3 cellular contexts compared by ENCODE assay signal in genomic region chr12:34220079-34220478, GRCh38.
A peak's percentile ranks its signal among the peaks of the same experiment; 100 is the strongest.
DNase-seq lines count a peak whose midpoint lies in the region; TF ChIP-seq lines count a peak whose summit lies in the region.
"Not testable (repeated sequence)": the region's sequence is repeated elsewhere in the genome, so short reads cannot be mapped to it uniquely, and the experiment has no call there.

No MANE protein-coding gene starts in this region.

- not testable (repeated sequence) for H3K4me3 ChIP-seq in coronary artery
- peak overlapping the region; percentile 51 to 63 for H3K4me3 ChIP-seq in testis

- H3K9me3 ChIP-seq in testis, result not testable (repeated sequence)

- not testable (repeated sequence) for TF ChIP-seq CTCF in coronary artery (IDR thresholded peaks at IDR 0.05); testis (IDR thresholded peaks at IDR 0.05)

- not testable (repeated sequence) for TF ChIP-seq POLR2A in testis (IDR thresholded peaks at IDR 0.05)

- H3K27ac ChIP-seq in coronary artery, testis: not testable (repeated sequence)

- WGBS in testis, 2 donors, result 65 to 74% methylated on average over 13 of the region's 13 CpGs

- H3K36me3 ChIP-seq in testis (ENCODE audit: low read depth, missing control alignments), result not testable (repeated sequence)

- DNase-seq in coronary artery (ENCODE audit: low spot score) (peak; percentile 8), cardiac septum (ENCODE audit: low spot score) (peak; percentile 55)
- DNase-seq in testis, result not testable (repeated sequence)

- not testable (repeated sequence) for H3K4me1 ChIP-seq in testis

- not testable (repeated sequence) for H3K27me3 ChIP-seq in testis

- intact Hi-C loops in cardiac septum (cut with DNase I); testis (cut with DNase I; ENCODE audit: low total_unique reads): not testable (repeated sequence)
